In genomic region chr6:37798436-37799262, GRCh38 we compare ENCODE assay signal across 1 cellular context.
A peak's percentile ranks its signal among the peaks of the same experiment; 100 is the strongest.
TF ChIP-seq lines count a peak whose summit lies in the region.

No MANE protein-coding gene starts in this region.

TF ChIP-seq in HepG2, 621 proteins besides CTCF, POLR2A, EP300 and RAD21 (continued from another document):
- TF ChIP-seq MTERF4 (CRISPR knock-in tag; IDR thresholded peaks at IDR 0.05): peak; percentile 48; the same call in 1 of the 2 replicates
- no peak for TF ChIP-seq SNAPC2 (CRISPR knock-in tag; IDR thresholded peaks at IDR 0.05)
- TF ChIP-seq PHF20 (CRISPR knock-in tag; IDR thresholded peaks at IDR 0.05): no peak
- TF ChIP-seq NR1H2 (CRISPR knock-in tag; IDR thresholded peaks at IDR 0.05; ENCODE audit: borderline replicate concordance, low read depth): no peak
- peak; percentile 28; the same call in 1 of the 2 replicates for TF ChIP-seq MAX (IDR thresholded peaks at IDR 0.05)
- TF ChIP-seq HNF4A (CRISPR knock-in tag; IDR thresholded peaks at IDR 0.05): peak; percentile 58
- TF ChIP-seq ZNF709 (CRISPR knock-in tag; IDR thresholded peaks at IDR 0.05): peak; percentile 59; the same call in 1 of the 2 replicates
- 0 out of 2 replicates have a peak, but pooled peaks have one; percentile 31 for TF ChIP-seq KDM3A (CRISPR knock-in tag; IDR thresholded peaks at IDR 0.05; ENCODE audit: low read depth)
- TF ChIP-seq ZSCAN9 (CRISPR knock-in tag; IDR thresholded peaks at IDR 0.05; ENCODE audit: borderline replicate concordance): no peak
- 0 out of 2 replicates have a peak, but pooled peaks have one; percentile 26 for TF ChIP-seq KDM5B (CRISPR knock-in tag; IDR thresholded peaks at IDR 0.05; ENCODE audit: borderline replicate concordance)
- TF ChIP-seq IKZF4 (CRISPR knock-in tag; IDR thresholded peaks at IDR 0.05; ENCODE audit: borderline replicate concordance, low read depth, not compliant biosample characterization): peak; percentile 9
- TF ChIP-seq ZBTB1 (CRISPR knock-in tag; IDR thresholded peaks at IDR 0.05; ENCODE audit: borderline replicate concordance): no peak
- TF ChIP-seq TMF1 (CRISPR knock-in tag; IDR thresholded peaks at IDR 0.05; ENCODE audit: low read depth): 0 out of 2 replicates have a peak, but pooled peaks have one; percentile 41
- TF ChIP-seq FLYWCH1 (CRISPR knock-in tag; IDR thresholded peaks at IDR 0.05): no peak
- TF ChIP-seq DRAP1 (CRISPR knock-in tag; IDR thresholded peaks at IDR 0.05): peak; percentile 32; the same call in 1 of the 2 replicates
- no peak for TF ChIP-seq HNF1A (IDR thresholded peaks at IDR 0.05; ENCODE audit: low read depth)
- TF ChIP-seq HNF1A (CRISPR knock-in tag; IDR thresholded peaks at IDR 0.05; ENCODE audit: borderline replicate concordance): peak; percentile 20; the same call in 1 of the 2 replicates
- peak; percentile 64; the same call in 1 of the 2 replicates for TF ChIP-seq ZNF576 (CRISPR knock-in tag; IDR thresholded peaks at IDR 0.05)
- TF ChIP-seq ZNF790 (CRISPR knock-in tag; IDR thresholded peaks at IDR 0.05; ENCODE audit: borderline replicate concordance): 0 out of 2 replicates have a peak, but pooled peaks have one; percentile 20
- no peak for TF ChIP-seq THYN1 (CRISPR knock-in tag; IDR thresholded peaks at IDR 0.05; ENCODE audit: borderline replicate concordance, low read depth)
- 0 out of 2 replicates have a peak, but pooled peaks have one; percentile 20 for TF ChIP-seq ZNF362 (CRISPR knock-in tag; IDR thresholded peaks at IDR 0.05; ENCODE audit: borderline replicate concordance)
- no peak for TF ChIP-seq ZNF335 (CRISPR knock-in tag; IDR thresholded peaks at IDR 0.05)
- peak; percentile 85 for TF ChIP-seq ZNF263 (CRISPR knock-in tag; IDR thresholded peaks at IDR 0.05)
- peak; percentile 31; the same call in 1 of the 2 replicates for TF ChIP-seq FOXO1 (CRISPR knock-in tag; IDR thresholded peaks at IDR 0.05)
- TF ChIP-seq UBTF (CRISPR knock-in tag; IDR thresholded peaks at IDR 0.05): 0 out of 2 replicates have a peak, but pooled peaks have one; percentile 5
- peak; percentile 49; the same call in 1 of the 2 replicates for TF ChIP-seq HIVEP1 (CRISPR knock-in tag; IDR thresholded peaks at IDR 0.05)
- TF ChIP-seq ARNTL (CRISPR knock-in tag; IDR thresholded peaks at IDR 0.05): no peak
- 0 out of 2 replicates have a peak, but pooled peaks have one; percentile 22 for TF ChIP-seq HINFP (CRISPR knock-in tag; IDR thresholded peaks at IDR 0.05; ENCODE audit: low read depth)
- TF ChIP-seq ELF4 (CRISPR knock-in tag; IDR thresholded peaks at IDR 0.05; ENCODE audit: borderline replicate concordance): 0 out of 2 replicates have a peak, but pooled peaks have one; percentile 7
- no peak for TF ChIP-seq U2AF2 (IDR thresholded peaks at IDR 0.05; ENCODE audit: low read depth, low read length)
- 0 out of 2 replicates have a peak, but pooled peaks have one; percentile 8 for TF ChIP-seq TCF7 (IDR thresholded peaks at IDR 0.05; ENCODE audit: low read depth)
- 0 out of 2 replicates have a peak, but pooled peaks have one; percentile 11 for TF ChIP-seq FOSL2 (CRISPR knock-in tag; IDR thresholded peaks at IDR 0.05)
- TF ChIP-seq ZNF12 (CRISPR knock-in tag; IDR thresholded peaks at IDR 0.05): 0 out of 2 replicates have a peak, but pooled peaks have one; percentile 8
- peak; percentile 7; the same call in 1 of the 2 replicates for TF ChIP-seq PHF8 (CRISPR knock-in tag; IDR thresholded peaks at IDR 0.05)
- no peak for TF ChIP-seq SMC3 (IDR thresholded peaks at IDR 0.05; ENCODE audit: low read length)
- 0 out of 2 replicates have a peak, but pooled peaks have one; percentile 34 for TF ChIP-seq ZSCAN31 (CRISPR knock-in tag; IDR thresholded peaks at IDR 0.05; ENCODE audit: low read depth)
- TF ChIP-seq SOX6 (IDR thresholded peaks at IDR 0.05): no peak
- no peak for TF ChIP-seq SOX6 (CRISPR knock-in tag; IDR thresholded peaks at IDR 0.05)
- TF ChIP-seq MAZ (IDR thresholded peaks at IDR 0.05; ENCODE audit: borderline replicate concordance, low read depth, low read length): no peak
- peak; percentile 26; the same call in 1 of the 2 replicates for TF ChIP-seq MAZ (CRISPR knock-in tag; IDR thresholded peaks at IDR 0.05; ENCODE audit: low read depth)
- no peak for TF ChIP-seq CBX2 (IDR thresholded peaks at IDR 0.05; ENCODE audit: low read depth, low read length)
- 0 out of 2 replicates have a peak, but pooled peaks have one; percentile 10 for TF ChIP-seq CBX2 (CRISPR knock-in tag; IDR thresholded peaks at IDR 0.05; ENCODE audit: low read depth)
- no peak for TF ChIP-seq ZNF3 (CRISPR knock-in tag; IDR thresholded peaks at IDR 0.05)
- TF ChIP-seq PAWR (CRISPR knock-in tag; IDR thresholded peaks at IDR 0.05; ENCODE audit: borderline replicate concordance): 0 out of 2 replicates have a peak, but pooled peaks have one; percentile 44
- no peak for TF ChIP-seq ZFP36L2 (CRISPR knock-in tag; IDR thresholded peaks at IDR 0.05)
- peak; percentile 41; the same call in 1 of the 2 replicates for TF ChIP-seq ZNF710 (CRISPR knock-in tag; IDR thresholded peaks at IDR 0.05; ENCODE audit: borderline replicate concordance)
- 0 out of 2 replicates have a peak, but pooled peaks have one; percentile 16 for TF ChIP-seq SPEN (CRISPR knock-in tag; IDR thresholded peaks at IDR 0.05; ENCODE audit: low read depth)
- TF ChIP-seq ZNF879 (CRISPR knock-in tag; IDR thresholded peaks at IDR 0.05): 0 out of 2 replicates have a peak, but pooled peaks have one; percentile 37
- TF ChIP-seq JUN (CRISPR knock-in tag; IDR thresholded peaks at IDR 0.05): 0 out of 2 replicates have a peak, but pooled peaks have one; percentile 15
- peak; percentile 33; the same call in 1 of the 2 replicates for TF ChIP-seq ZFX (CRISPR knock-in tag; IDR thresholded peaks at IDR 0.05; ENCODE audit: low read depth)
- TF ChIP-seq ZNF556 (CRISPR knock-in tag; IDR thresholded peaks at IDR 0.05; ENCODE audit: borderline replicate concordance): peak; percentile 37
- TF ChIP-seq ATF3 (CRISPR knock-in tag; IDR thresholded peaks at IDR 0.05): peak; percentile 50; the same call in 1 of the 2 replicates
TF ChIP-seq in HepG2: peak in this region for 37.
